1 cellular context compared by ENCODE assay signal in genomic region chr13:28707629-28708427, GRCh38.
TF ChIP-seq lines count a peak whose summit lies in the region.

No MANE protein-coding gene starts in this region.

TF ChIP-seq in WTC11, 78 proteins besides CTCF, POLR2A, EP300 and RAD21 (continued from another document):
- no peak for TF ChIP-seq CDX4 (CRISPR knock-in tag; IDR thresholded peaks at IDR 0.05; ENCODE audit: borderline replicate concordance)
- no peak for TF ChIP-seq FOXP1 (CRISPR knock-in tag; IDR thresholded peaks at IDR 0.05; ENCODE audit: borderline replicate concordance)
- no peak for TF ChIP-seq E2F5 (CRISPR knock-in tag; IDR thresholded peaks at IDR 0.05)
- no peak for TF ChIP-seq PRDM15 (CRISPR knock-in tag; IDR thresholded peaks at IDR 0.05)
- TF ChIP-seq SP1 (CRISPR knock-in tag; conservative IDR thresholded peaks at IDR 0.05) = no peak
- TF ChIP-seq EMX1 (CRISPR knock-in tag; IDR thresholded peaks at IDR 0.05) = no peak
- no peak for TF ChIP-seq ZNF532 (CRISPR knock-in tag; IDR thresholded peaks at IDR 0.05; ENCODE audit: borderline replicate concordance)
- TF ChIP-seq NR3C1 (CRISPR knock-in tag; conservative IDR thresholded peaks at IDR 0.05; ENCODE audit: low read depth) = no peak
- no peak for TF ChIP-seq E2F4 (CRISPR knock-in tag; IDR thresholded peaks at IDR 0.05; ENCODE audit: borderline replicate concordance, low read depth)
